7 cellular contexts compared by ENCODE assay signal in the genomic region with DNA sequence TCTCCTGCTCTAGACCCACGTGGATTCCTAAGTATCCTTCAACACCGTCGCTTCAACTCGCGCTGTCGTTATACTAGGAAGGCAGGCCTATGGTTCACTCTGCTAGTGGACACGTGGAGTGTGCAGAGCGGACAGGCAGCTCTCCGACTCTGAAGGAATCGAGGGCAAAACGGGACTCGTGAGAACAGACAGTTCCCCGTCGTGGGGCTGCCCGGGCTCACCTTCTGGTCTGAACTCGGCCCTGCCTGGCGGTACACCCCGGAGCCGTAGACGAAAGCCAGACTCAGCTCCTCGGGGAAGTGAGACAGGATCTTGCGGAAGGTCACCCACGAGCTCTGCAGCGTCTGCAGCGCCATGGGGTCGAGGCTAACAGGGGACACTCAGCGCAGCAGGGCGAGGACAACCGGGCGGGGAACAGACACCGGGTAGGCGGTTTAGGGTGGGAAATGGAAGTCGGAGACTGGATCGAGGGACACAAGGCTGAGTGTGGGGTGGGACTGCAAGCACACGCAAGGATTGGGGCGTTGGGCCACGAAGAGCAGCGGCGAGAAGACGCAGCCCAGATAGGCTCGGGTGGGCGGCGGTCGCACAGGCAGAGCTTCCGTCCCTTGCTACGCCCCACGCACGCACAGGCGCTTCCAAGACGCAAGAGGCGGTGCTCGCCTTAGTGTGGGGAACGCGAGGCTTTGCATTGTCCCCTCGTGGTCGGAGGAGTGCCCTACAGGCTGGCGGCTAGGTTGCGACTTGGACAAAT.
A peak's percentile ranks its signal among the peaks of the same experiment; 100 is the strongest.
DNase-seq lines count a peak whose midpoint lies in the region; ATAC-seq and TF ChIP-seq lines count a peak whose summit lies in the region.

A gene with protein sequence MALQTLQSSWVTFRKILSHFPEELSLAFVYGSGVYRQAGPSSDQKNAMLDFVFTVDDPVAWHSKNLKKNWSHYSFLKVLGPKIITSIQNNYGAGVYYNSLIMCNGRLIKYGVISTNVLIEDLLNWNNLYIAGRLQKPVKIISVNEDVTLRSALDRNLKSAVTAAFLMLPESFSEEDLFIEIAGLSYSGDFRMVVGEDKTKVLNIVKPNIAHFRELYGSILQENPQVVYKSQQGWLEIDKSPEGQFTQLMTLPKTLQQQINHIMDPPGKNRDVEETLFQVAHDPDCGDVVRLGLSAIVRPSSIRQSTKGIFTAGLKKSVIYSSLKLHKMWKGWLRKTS (minus strand): TSS at position 605 of the 754 bp plus-strand sequence. CDS start 249 bp downstream, at position 356.

- ATAC-seq in GM18502 (IDR thresholded peaks at IDR 0.05; ENCODE audit: poor library complexity, unreplicated experiment) (peak; percentile 100), HG02938 (IDR thresholded peaks at IDR 0.05; ENCODE audit: unreplicated experiment) (peak; percentile 99)

- TF ChIP-seq CTCF in retinal pigment epithelial cell (conservative IDR thresholded peaks at IDR 0.05; ENCODE audit: low read depth, low read length): peak; percentile 67

- peak; percentile 52 for DNase-seq in NCI-H1694 treated with DMSO at 0.1 percent for 48 hours (lab: John Stamatoyannopoulos, UW)
- peak; percentile 75 for DNase-seq in T-helper 22 cell (ENCODE audit: low read depth)
- DNase-seq in astrocyte of the hippocampus (ENCODE audit: low read depth, low spot score): peak; percentile 94
- DNase-seq in hippocampal formation (lab: John Stamatoyannopoulos, UW): peak; percentile 87 to 91
- DNase-seq in retinal pigment epithelial cell (ENCODE audit: low read depth): peak; percentile 46

- H3K4me3 ChIP-seq in retinal pigment epithelial cell (ENCODE audit: low read length): peak within 1 kb of the TSS; percentile 92

Comparison
In these comparisons a context has a peak if more than half of its experiments do, and no peak if none do; other contexts are left out.
1. Peak in every context shown above with its lines: DNase-seq, ATAC-seq and H3K4me3 ChIP-seq.